In genomic region chr19:11821474-11821873, GRCh38 we compare ENCODE assay signal across 19 cellular contexts. TPM values are rescaled to one million over a fixed set of nuclear protein-coding genes. Genes with fewer than 3 reads are reported as not detected.
A peak's percentile ranks its signal among the peaks of the same experiment; 100 is the strongest.
DNase-seq lines count a peak whose midpoint lies in the region; FAIRE-seq and TF ChIP-seq lines count a peak whose summit lies in the region.
"Had no signal": no experiment of that assay in that cellular context is flagged by ENCODE, and none has a peak within 500 bp of the region (broad histone marks: within the 10 kb centered on the region; RNA-seq: fewer than 3 reads in every experiment).

No MANE protein-coding gene starts in this region.

- WGBS in trophoblast cell (ENCODE audit: extremely low coverage, insufficient coverage, insufficient read length): no CpG with 5 or more reads among the region's 4 CpGs

- H3K79me1 ChIP-seq in trophoblast cell (ENCODE audit: low read length): no peaks in the 10 kb centered on the region

- H4K8ac ChIP-seq in trophoblast cell (ENCODE audit: low read depth, low read length): no peak overlapping the region

- H4K12ac ChIP-seq in trophoblast cell (ENCODE audit: low read depth, low read length): no peak overlapping the region

- no peak overlapping the region for H3K4ac ChIP-seq in trophoblast cell (ENCODE audit: low read depth, low read length)

- peak; percentile 84 for FAIRE-seq in RCC 7860 (lab: Jason Lieb, UNC)
- FAIRE-seq: GM12892, keratinocyte had no signal

- peaks cover 5 to 10% of the 10 kb centered on the region in 2 experiments for H3K4me1 ChIP-seq in trophoblast cell (ENCODE audit: control insufficient read depth in 1 of 2, insufficient read depth in 2 of 2, low read length in 2 of 2)
- H3K4me1 ChIP-seq: heart left ventricle, testis had no signal

- H3K9ac ChIP-seq in trophoblast cell (ENCODE audit: low read length): no peak overlapping the region

- H3K36me3 ChIP-seq in trophoblast cell (ENCODE audit: control insufficient read depth in 1 of 2, insufficient read depth in 2 of 2, low read length in 2 of 2): peaks cover 16 to 18% of the 10 kb centered on the region in 2 experiments
- H3K36me3 ChIP-seq: neutrophil had no signal

- H3K4me2 ChIP-seq in trophoblast cell (ENCODE audit: low read length): no peak overlapping the region

- H3K18ac ChIP-seq in trophoblast cell (ENCODE audit: low read length): no peak overlapping the region

- no peaks in the 10 kb centered on the region for H3K9me3 ChIP-seq in trophoblast cell (ENCODE audit: insufficient read depth, low read depth, low read length)
- H3K9me3 ChIP-seq: testis had no signal

- DNase-seq in GM03348 (ENCODE audit: low spot score) (peak; percentile 4), RCC 7860 (ENCODE audit: low spot score) (peak; percentile 84), epithelial cell of esophagus (ENCODE audit: low read depth) (peak; percentile 11), trophoblast cell (peak; percentile 71 to 80), H4 (ENCODE audit: low spot score) (no peak), NCI-H2029 treated with DMSO at 0.1 percent for 48 hours (lab: John Stamatoyannopoulos, UW) (no peak)
- no peak for DNase-seq in activated CD4-positive, alpha-beta T cell treated with anti-CD3 and anti-CD28 coated beads for 4 hours
- DNase-seq: activated naive CD8-positive, alpha-beta T cell treated with anti-CD3 and anti-CD28 coated beads, Interleukin-2, amount 10 ng/mL, durations not matched to agents 7 days and 5 days; cerebellar nuclear complex; H7; heart left ventricle; midbrain; NCI-H2029; stimulated activated CD4-positive, alpha-beta T cell treated with anti-CD3 and anti-CD28 coated beads, Interleukin-2, amount 100 ng/mL, for 24 hours; testis had no signal

- TF ChIP-seq CTCF in epithelial cell of esophagus (IDR thresholded peaks at IDR 0.05; ENCODE audit: insufficient read depth, low read depth, low read length, missing control alignments): no peak

- H3K14ac ChIP-seq in trophoblast cell (ENCODE audit: low read length): no peak overlapping the region

- H2BK120ac ChIP-seq in trophoblast cell (ENCODE audit: insufficient read depth, low read length, poor library complexity): no peak overlapping the region

- H3K23ac ChIP-seq in trophoblast cell (ENCODE audit: low read length): no peak overlapping the region

- H4K91ac ChIP-seq in trophoblast cell (ENCODE audit: low read depth, low read length): no peak overlapping the region

- H2BK12ac ChIP-seq in trophoblast cell (ENCODE audit: low read length): no peak overlapping the region

- H2AFZ ChIP-seq in trophoblast cell (ENCODE audit: insufficient read depth, low read length, poor library complexity): no peak overlapping the region

- H3K79me2 ChIP-seq in trophoblast cell (ENCODE audit: control insufficient read depth, insufficient read depth, low read length, poor library complexity): no peaks in the 10 kb centered on the region

- no peaks in the 10 kb centered on the region for H3K27me3 ChIP-seq in trophoblast cell (ENCODE audit: insufficient read depth, low read length)
- H3K27me3 ChIP-seq: heart left ventricle, neutrophil, testis had no signal

- H3K4me3 ChIP-seq in epithelial cell of esophagus (ENCODE audit: low read length) (no peak overlapping the region), trophoblast cell (ENCODE audit: low read depth, low read length) (no peak overlapping the region)
- H3K4me3 ChIP-seq: heart left ventricle, testis had no signal

- H2AK5ac ChIP-seq in trophoblast cell (ENCODE audit: low read length): no peak overlapping the region

- no peak overlapping the region for H3K27ac ChIP-seq in trophoblast cell (ENCODE audit: low read depth, low read length)
- H3K27ac ChIP-seq: heart left ventricle, neutrophil, RWPE1, testis had no signal

- no peak overlapping the region for H2BK5ac ChIP-seq in trophoblast cell (ENCODE audit: low read depth, low read length, poor library complexity)

RNA-seq across cellular contexts. Expression of gene ZNF440, which starts 7.4 kb away (rescaled TPM):
- polyA plus RNA-seq in trophoblast cell (2013): 10.8 and 11.1 TPM in 2 replicates
- total RNA-seq in H4 (2014; rRNA removed; shearing (Covaris generic)): 5.5 and 6.2 TPM in 2 replicates

RNA-seq across cellular contexts. Expression of gene ZNF491, which starts 23.2 kb away (rescaled TPM):
- polyA plus RNA-seq in trophoblast cell (2013): 0.64 and 0.77 TPM in 2 replicates
- total RNA-seq in H4 (2014; rRNA removed; shearing (Covaris generic)): not detected in 2 replicates

RNA-seq across cellular contexts. Expression of gene ZNF439, which starts 27.1 kb away (rescaled TPM):
- polyA plus RNA-seq in trophoblast cell (2013): 0.64 and 0.71 TPM in 2 replicates
- 0.47 and 0.56 TPM in 2 replicates for total RNA-seq in H4 (2014; rRNA removed; shearing (Covaris generic))
- total RNA-seq: H7 had no signal

RNA-seq across cellular contexts. Expression of gene ZNF441, which starts 54.7 kb away (rescaled TPM):
- 1.2 and 1.3 TPM in 2 replicates for polyA plus RNA-seq in trophoblast cell (2013)
- total RNA-seq in H4 (2014; rRNA removed; shearing (Covaris generic)): 1.5 and 3.3 TPM in 2 replicates
- total RNA-seq: H7 had no signal

Comparison
In these comparisons a context has a peak if more than half of its experiments do, and no peak if none do; other contexts are left out.
1. DNase-seq: peak in GM03348 (single experiment), RCC 7860 (single experiment), epithelial cell of esophagus (single experiment) and trophoblast cell (2 of 2); none in activated CD4-positive, alpha-beta T cell treated with anti-CD3 and anti-CD28 coated beads for 4 hours (0 of 2), H4 (single experiment) and NCI-H2029 treated with DMSO at 0.1 percent for 48 hours (single experiment).